ENCODE assay signal across 10 cellular contexts in the genomic region with DNA sequence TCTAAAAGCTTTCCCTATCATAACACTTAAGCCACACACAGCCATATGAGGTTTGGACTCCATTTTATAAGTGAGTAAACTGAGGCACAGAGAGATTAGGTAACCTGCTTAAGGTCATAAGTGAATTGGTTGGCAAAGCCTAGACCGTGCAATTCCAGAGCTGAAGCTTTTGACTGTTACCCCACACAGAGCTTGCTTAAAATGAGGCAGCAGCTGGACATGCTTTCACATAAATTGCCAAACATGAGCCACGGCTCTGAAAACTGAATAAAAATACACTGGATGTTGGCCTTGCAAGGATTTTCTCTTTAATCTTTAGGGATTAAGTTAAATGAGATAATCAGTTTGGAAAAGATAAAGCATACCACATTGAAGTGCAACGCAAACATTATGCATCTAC. TPM values are rescaled to one million over a fixed set of nuclear protein-coding genes. Genes with fewer than 3 reads are reported as not detected.
A peak's percentile ranks its signal among the peaks of the same experiment; 100 is the strongest.
DNase-seq lines count a peak whose midpoint lies in the region; ATAC-seq and TF ChIP-seq lines count a peak whose summit lies in the region.
"Had no signal": no experiment of that assay in that cellular context is flagged by ENCODE, and none has a peak within 500 bp of the region (broad histone marks: within the 10 kb centered on the region; RNA-seq: fewer than 3 reads in every experiment).

No MANE protein-coding gene starts in this region.

- CTCF ChIA-PET in Caco-2 (lab: Charles Lee), result interaction anchor here (1.1 to 1.3 kb wide), 2 partner anchors 59 to 77 kb away, joined by 3 read pairs; no protein-coding TSS in a partner anchor

- H3K4me1 Mint-ChIP-seq in activated T-helper 2 cell treated with anti-CD3 and anti-CD28 coated beads, Interferon-gamma antibody, Interleukin-2, Interleukin-4, amounts not matched to agents 10 μg/mL and 5 μg/mL and 100 μg/mL, durations not matched to agents 14 hours and 24 hours and 36 hours (ENCODE audit: low read depth), result peaks cover 90% of the 10 kb centered on the region
- no peaks in the 10 kb centered on the region for H3K4me1 Mint-ChIP-seq in Caco-2 (ENCODE audit: low read depth, unreplicated experiment)

- peak overlapping the region; percentile 89 for H3K4me3 Mint-ChIP-seq in activated T-helper 2 cell treated with anti-CD3 and anti-CD28 coated beads, Interferon-gamma antibody, Interleukin-2, Interleukin-4, amounts not matched to agents 10 μg/mL and 5 μg/mL and 100 μg/mL, durations not matched to agents 14 hours and 24 hours and 36 hours (ENCODE audit: low read depth)
- no peak overlapping the region for H3K4me3 Mint-ChIP-seq in Caco-2 (ENCODE audit: unreplicated experiment)

- POLR2A ChIA-PET in Caco-2 (lab: Charles Lee), result no interaction called here

- H3K36me3 Mint-ChIP-seq in activated T-helper 2 cell treated with anti-CD3 and anti-CD28 coated beads, Interferon-gamma antibody, Interleukin-2, Interleukin-4, amounts not matched to agents 10 μg/mL and 5 μg/mL and 100 μg/mL, durations not matched to agents 14 hours and 24 hours and 36 hours (ENCODE audit: low read depth), result no peaks in the 10 kb centered on the region
- H3K36me3 Mint-ChIP-seq in Caco-2 (ENCODE audit: insufficient read depth, unreplicated experiment), result no peaks in the 10 kb centered on the region

- intact Hi-C loops in activated T-helper 2 cell treated with anti-CD3 and anti-CD28 coated beads, Interferon-gamma antibody, Interleukin-2, Interleukin-4, amounts not matched to agents 10 μg/mL and 5 μg/mL and 100 μg/mL, durations not matched to agents 14 hours and 24 hours and 36 hours (cut with micrococcal nuclease), result loop anchor here (1.0 to 10.0 kb wide), 3 partner anchors 74 to 242 kb away; no protein-coding TSS in a partner anchor
- intact Hi-C loops in Caco-2 (cut with micrococcal nuclease; ENCODE audit: unreplicated experiment), result no loop called here

- no peaks in the 10 kb centered on the region for H3K27me3 Mint-ChIP-seq in activated T-helper 2 cell treated with anti-CD3 and anti-CD28 coated beads, Interferon-gamma antibody, Interleukin-2, Interleukin-4, amounts not matched to agents 10 μg/mL and 5 μg/mL and 100 μg/mL, durations not matched to agents 14 hours and 24 hours and 36 hours (ENCODE audit: low read depth)
- H3K27me3 Mint-ChIP-seq in Caco-2 (ENCODE audit: insufficient read depth, unreplicated experiment), result no peaks in the 10 kb centered on the region

- no peaks in the 10 kb centered on the region for H3K27me3 ChIP-seq in rectal smooth muscle tissue (ENCODE audit: control insufficient read depth, insufficient read depth, low read length)
- no peaks in the 10 kb centered on the region for H3K27me3 ChIP-seq in Caco-2 (replicated peaks; ENCODE audit: control insufficient read depth, insufficient read depth, low read length)

- H3K4me1 ChIP-seq in rectal smooth muscle tissue (ENCODE audit: control insufficient read depth, insufficient read depth, low read length) (peaks cover 17% of the 10 kb centered on the region), Caco-2 (peaks cover 14% of the 10 kb centered on the region)

- peak overlapping the region; percentile 92 for H3K27ac Mint-ChIP-seq in activated T-helper 2 cell treated with anti-CD3 and anti-CD28 coated beads, Interferon-gamma antibody, Interleukin-2, Interleukin-4, amounts not matched to agents 10 μg/mL and 5 μg/mL and 100 μg/mL, durations not matched to agents 14 hours and 24 hours and 36 hours
- H3K27ac Mint-ChIP-seq in Caco-2 (ENCODE audit: unreplicated experiment), result no peak overlapping the region

- H3K27ac ChIP-seq in rectal smooth muscle tissue (ENCODE audit: low read depth, low read length), result no peak overlapping the region
- H3K27ac ChIP-seq: thoracic aorta had no signal

- H3K9ac ChIP-seq in rectal smooth muscle tissue (ENCODE audit: low read length), result no peak overlapping the region

- no peaks in the 10 kb centered on the region for H3K9me3 Mint-ChIP-seq in activated T-helper 2 cell treated with anti-CD3 and anti-CD28 coated beads, Interferon-gamma antibody, Interleukin-2, Interleukin-4, amounts not matched to agents 10 μg/mL and 5 μg/mL and 100 μg/mL, durations not matched to agents 14 hours and 24 hours and 36 hours
- H3K9me3 Mint-ChIP-seq in Caco-2 (ENCODE audit: unreplicated experiment), result no peaks in the 10 kb centered on the region

- H3K36me3 ChIP-seq in rectal smooth muscle tissue (ENCODE audit: control insufficient read depth, insufficient read depth, low read length) (no peaks in the 10 kb centered on the region), Caco-2 (ENCODE audit: control insufficient read depth, insufficient read depth, low read length) (no peaks in the 10 kb centered on the region)
- H3K36me3 ChIP-seq: thoracic aorta had no signal

- TF ChIP-seq CTCF in GM12875 (IDR thresholded peaks at IDR 0.05; ENCODE audit: borderline replicate concordance, insufficient read depth, low read depth, low read length) (no peak), Caco-2 (IDR thresholded peaks at IDR 0.05; ENCODE audit: insufficient read depth in 1 of 2, low read depth in 1 of 2, low read length in 1 of 2, severe bottlenecking in 1 of 2, unreplicated experiment in 1 of 2) (no peak)

- DNase-seq in activated T-helper 2 cell treated with anti-CD3 and anti-CD28 coated beads, Interferon-gamma antibody, Interleukin-2, Interleukin-4, amounts not matched to agents 10 μg/mL and 5 μg/mL and 100 μg/mL, durations not matched to agents 14 hours and 24 hours and 36 hours (ENCODE audit: low spot score), result no peak
- no peak for DNase-seq in NOMO-1 treated with DMSO at 0.1 percent for 48 hours (lab: John Stamatoyannopoulos, UW; ENCODE audit: unreplicated experiment)
- DNase-seq in OCI-M2 (lab: John Stamatoyannopoulos, UW; ENCODE audit: unreplicated experiment), result no peak
- no peak for DNase-seq in Caco-2
- DNase-seq: cortex of kidney had no signal

- ATAC-seq in HG03066 (IDR thresholded peaks at IDR 0.05; ENCODE audit: low read depth, unreplicated experiment) (peak; percentile 1), GM19328 (IDR thresholded peaks at IDR 0.05; ENCODE audit: unreplicated experiment) (no peak)

- no peaks in the 10 kb centered on the region for H3K9me3 ChIP-seq in Caco-2
- H3K9me3 ChIP-seq: thoracic aorta had no signal

- no TSS peak for BruUV-seq in Caco-2 (replicated peaks; lab: Mats Ljungman, UMichigan)

- peak overlapping the region; percentile 20 for H3K4me3 ChIP-seq in GM12875 (ENCODE audit: low read depth, low read length)
- peak overlapping the region; percentile 9 for H3K4me3 ChIP-seq in rectal smooth muscle tissue (ENCODE audit: low read length)
- H3K4me3 ChIP-seq in Caco-2 (ENCODE audit: low read depth, low read length), result no peak overlapping the region
- H3K4me3 ChIP-seq: thoracic aorta had no signal

RNA-seq across cellular contexts. Expression of a gene that starts 2.5 kb away (rescaled TPM):
- 8.5 and 9.4 TPM in 2 replicates for total RNA-seq in activated T-helper 2 cell treated with anti-CD3 and anti-CD28 coated beads, Interferon-gamma antibody, Interleukin-2, Interleukin-4, amounts not matched to agents 10 μg/mL and 5 μg/mL and 100 μg/mL, durations not matched to agents 14 hours and 24 hours and 36 hours
- total RNA-seq in Caco-2 (2022), result 0.64 and 0.86 TPM in 2 replicates
